In genomic region chrX:23389196-23389792, GRCh38 we compare ENCODE assay signal across 29 cellular contexts. TPM values are rescaled to one million over a fixed set of nuclear protein-coding genes. Genes with fewer than 3 reads are reported as not detected.
"Had no signal": no experiment of that assay in that cellular context is flagged by ENCODE, and none has a peak within 500 bp of the region (broad histone marks: within the 10 kb centered on the region; RNA-seq: fewer than 3 reads in every experiment).

No MANE protein-coding gene starts in this region.

- H3K4me3 ChIP-seq: dorsolateral prefrontal cortex, esophagus muscularis mucosa, gastrocnemius medialis, ovary, prostate gland, spleen, thoracic aorta had no signal

- H3K27me3 ChIP-seq: esophagus muscularis mucosa, gastrocnemius medialis, neutrophil, ovary, spleen had no signal

- H3K4me3 Mint-ChIP-seq: activated CD4-positive, alpha-beta T cell treated with anti-CD3 and anti-CD28 coated beads, Interleukin-2, amount 10 ng/mL, durations not matched to agents 7 days and 5 days; activated CD8-positive, alpha-beta memory T cell treated with anti-CD3 and anti-CD28 coated beads, Interleukin-2, amount 10 ng/mL, durations not matched to agents 7 days and 5 days; activated CD8-positive, alpha-beta T cell treated with anti-CD3 and anti-CD28 coated beads for 36 hours; activated naive CD4-positive, alpha-beta T cell treated with anti-CD3 and anti-CD28 coated beads, Interleukin-2, amount 50 U/mL, for 24 hours; brain; central memory CD8-positive, alpha-beta T cell; effector memory CD8-positive, alpha-beta T cell; mesothelial cell of epicardium; natural killer cell; T-cell; T-helper 2 cell treated with Interferon-gamma antibody and Interleukin-4, amounts not matched to agents 5 μg/mL and 100 μg/mL, for 36 hours had no signal

- H3K9me3 Mint-ChIP-seq: activated CD4-positive, alpha-beta T cell treated with anti-CD3 and anti-CD28 coated beads, Interleukin-2, amount 10 ng/mL, durations not matched to agents 7 days and 5 days; activated CD8-positive, alpha-beta T cell treated with anti-CD3 and anti-CD28 coated beads for 36 hours; activated naive CD4-positive, alpha-beta T cell treated with anti-CD3 and anti-CD28 coated beads, Interleukin-2, amount 50 U/mL, for 24 hours; central memory CD8-positive, alpha-beta T cell; effector memory CD8-positive, alpha-beta T cell; natural killer cell; T-cell; T-helper 2 cell treated with Interferon-gamma antibody and Interleukin-4, amounts not matched to agents 5 μg/mL and 100 μg/mL, for 36 hours had no signal

- H3K36me3 ChIP-seq: esophagus muscularis mucosa, gastrocnemius medialis, neutrophil, ovary, prostate gland, spleen, thoracic aorta had no signal

- H3K4me1 ChIP-seq: prostate gland, spleen had no signal

- H3K4me1 Mint-ChIP-seq: activated CD4-positive, alpha-beta T cell treated with anti-CD3 and anti-CD28 coated beads, Interleukin-2, amount 10 ng/mL, durations not matched to agents 7 days and 5 days; activated CD8-positive, alpha-beta memory T cell treated with anti-CD3 and anti-CD28 coated beads, Interleukin-2, amount 10 ng/mL, durations not matched to agents 7 days and 5 days; activated naive CD4-positive, alpha-beta T cell treated with anti-CD3 and anti-CD28 coated beads, Interleukin-2, amount 50 U/mL, for 24 hours; central memory CD8-positive, alpha-beta T cell; natural killer cell; T-cell had no signal

- H3K27ac Mint-ChIP-seq: activated CD4-positive, alpha-beta T cell treated with anti-CD3 and anti-CD28 coated beads, Interleukin-2, amount 10 ng/mL, durations not matched to agents 7 days and 5 days; activated CD8-positive, alpha-beta memory T cell treated with anti-CD3 and anti-CD28 coated beads, Interleukin-2, amount 10 ng/mL, durations not matched to agents 7 days and 5 days; activated CD8-positive, alpha-beta T cell treated with anti-CD3 and anti-CD28 coated beads for 36 hours; activated naive CD4-positive, alpha-beta T cell treated with anti-CD3 and anti-CD28 coated beads, Interleukin-2, amount 50 U/mL, for 24 hours; effector memory CD8-positive, alpha-beta T cell; mesothelial cell of epicardium; natural killer cell; T-cell; T-helper 2 cell treated with Interferon-gamma antibody and Interleukin-4, amounts not matched to agents 5 μg/mL and 100 μg/mL, for 36 hours had no signal

- ATAC-seq: activated CD8-positive, alpha-beta memory T cell treated with anti-CD3 and anti-CD28 coated beads, Interleukin-2, amount 10 ng/mL, durations not matched to agents 7 days and 5 days; activated CD8-positive, alpha-beta T cell treated with anti-CD3 and anti-CD28 coated beads for 36 hours; effector memory CD8-positive, alpha-beta T cell; gastrocnemius medialis; natural killer cell; T-cell had no signal

- DNase-seq: activated CD4-positive, alpha-beta T cell treated with anti-CD3 and anti-CD28 coated beads, Interleukin-2, amount 10 ng/mL, durations not matched to agents 7 days and 5 days; activated CD4-positive, CD25-positive, alpha-beta regulatory T cell treated with anti-CD3 and anti-CD28 coated beads, Interleukin-2, amount 50 U/mL, for 72 hours; activated CD8-positive, alpha-beta memory T cell treated with anti-CD3 and anti-CD28 coated beads, Interleukin-2, amount 10 ng/mL, durations not matched to agents 7 days and 5 days; activated CD8-positive, alpha-beta T cell treated with anti-CD3 and anti-CD28 coated beads for 36 hours; activated gamma-delta T cell; activated T-cell treated with anti-CD3 and anti-CD28 coated beads for 4 hours; aorta; dorsolateral prefrontal cortex; effector memory CD8-positive, alpha-beta T cell; gastrocnemius medialis; hippocampal formation; kidney; natural killer cell; ovary; spleen; stimulated activated CD4-positive, alpha-beta T cell treated with anti-CD3 and anti-CD28 coated beads, Interleukin-4, amount 100 ng/mL, for 24 hours; stimulated activated naive CD4-positive, alpha-beta T cell treated with Interleukin-2 at 50 U/mL for 16 hours; T-cell had no signal

- H3K27me3 Mint-ChIP-seq: activated CD4-positive, alpha-beta T cell treated with anti-CD3 and anti-CD28 coated beads, Interleukin-2, amount 10 ng/mL, durations not matched to agents 7 days and 5 days; activated CD8-positive, alpha-beta T cell treated with anti-CD3 and anti-CD28 coated beads for 36 hours; activated naive CD4-positive, alpha-beta T cell treated with anti-CD3 and anti-CD28 coated beads, Interleukin-2, amount 50 U/mL, for 24 hours; central memory CD8-positive, alpha-beta T cell; effector memory CD8-positive, alpha-beta T cell had no signal

- H3K36me3 Mint-ChIP-seq: activated CD8-positive, alpha-beta memory T cell treated with anti-CD3 and anti-CD28 coated beads, Interleukin-2, amount 10 ng/mL, durations not matched to agents 7 days and 5 days; activated naive CD4-positive, alpha-beta T cell treated with anti-CD3 and anti-CD28 coated beads, Interleukin-2, amount 50 U/mL, for 24 hours; natural killer cell; T-cell had no signal

- H3K27ac ChIP-seq: dorsolateral prefrontal cortex, esophagus muscularis mucosa, gastrocnemius medialis, neutrophil, ovary, prostate gland, spleen, thoracic aorta, VCaP had no signal

- H3K9me3 ChIP-seq: esophagus muscularis mucosa, gastrocnemius medialis, neutrophil, ovary, prostate gland, spleen, thoracic aorta had no signal

RNA-seq across cellular contexts. Expression of gene PTCHD1, which starts 54.6 kb away (rescaled TPM):
- total RNA-seq: activated CD4-positive, alpha-beta T cell treated with anti-CD3 and anti-CD28 coated beads, Interleukin-2, amount 10 ng/mL, durations not matched to agents 7 days and 5 days; activated CD8-positive, alpha-beta memory T cell treated with anti-CD3 and anti-CD28 coated beads, Interleukin-2, amount 10 ng/mL, durations not matched to agents 7 days and 5 days; activated CD8-positive, alpha-beta T cell treated with anti-CD3 and anti-CD28 coated beads for 36 hours; lung microvascular endothelial cell; natural killer cell had no signal
